8 cellular contexts compared by ENCODE assay signal in genomic region chr7:88169717-88170320, GRCh38.
DNase-seq lines count a peak whose midpoint lies in the region; ATAC-seq and TF ChIP-seq lines count a peak whose summit lies in the region.

No MANE protein-coding gene starts in this region.

- H3K27ac Mint-ChIP-seq in nephron progenitor cell, result no peak overlapping the region
- H3K27ac Mint-ChIP-seq in effector memory CD8-positive, alpha-beta T cell, result no peak overlapping the region

- TF ChIP-seq CTCF in cardiac fibroblast (IDR thresholded peaks at IDR 0.05; ENCODE audit: low read depth, low read length), result peak; percentile 55
- TF ChIP-seq CTCF in nephron progenitor cell (IDR thresholded peaks at IDR 0.05), result peak; percentile 60

- no peaks in the 10 kb centered on the region for H3K4me1 Mint-ChIP-seq in nephron progenitor cell
- no peaks in the 10 kb centered on the region for H3K4me1 Mint-ChIP-seq in effector memory CD8-positive, alpha-beta T cell (ENCODE audit: low read depth in 2 of 2)

- H3K27me3 Mint-ChIP-seq in nephron progenitor cell (ENCODE audit: low read depth, poor library complexity), result no peaks in the 10 kb centered on the region
- H3K27me3 Mint-ChIP-seq in effector memory CD8-positive, alpha-beta T cell, result no peaks in the 10 kb centered on the region

- ATAC-seq in GM18502 (IDR thresholded peaks at IDR 0.05; ENCODE audit: poor library complexity, unreplicated experiment), result peak; percentile 65
- ATAC-seq in effector memory CD8-positive, alpha-beta T cell (replicated peaks), result no peak

- no peaks in the 10 kb centered on the region for H3K36me3 Mint-ChIP-seq in nephron progenitor cell (ENCODE audit: low read depth)
- no peaks in the 10 kb centered on the region for H3K36me3 Mint-ChIP-seq in effector memory CD8-positive, alpha-beta T cell (ENCODE audit: insufficient read depth)

- DNase-seq in AG08396 (ENCODE audit: low spot score), result peak; percentile 6
- DNase-seq in NCI-H2081 (lab: John Stamatoyannopoulos, UW), result peak; percentile 1 to 42
- peak; percentile 31 to 36 for DNase-seq in cardiac fibroblast (ENCODE audit: low read depth in 2 of 2)
- DNase-seq in nephron progenitor cell, result no peak
- DNase-seq in activated CD4-positive, alpha-beta T cell treated with anti-CD3 and anti-CD28 coated beads, Interleukin-2, amount 50 U/mL, for 4 hours, result no peak
- no peak for DNase-seq in HCEC 1CT
- DNase-seq in effector memory CD8-positive, alpha-beta T cell, result no peak

- H3K9me3 Mint-ChIP-seq in nephron progenitor cell, result no peaks in the 10 kb centered on the region
- H3K9me3 Mint-ChIP-seq in effector memory CD8-positive, alpha-beta T cell, result no peaks in the 10 kb centered on the region

- H3K4me3 Mint-ChIP-seq in nephron progenitor cell, result no peak overlapping the region
- no peak overlapping the region for H3K4me3 Mint-ChIP-seq in effector memory CD8-positive, alpha-beta T cell

- H3K4me3 ChIP-seq in cardiac fibroblast (replicated peaks in 1 of 2; ENCODE audit: low read depth in 2 of 2, low read length in 2 of 2), result no peak overlapping the region

Comparison
In these comparisons a context has a peak if more than half of its experiments do, and no peak if none do; other contexts are left out.
1. DNase-seq: peak in AG08396 (single experiment), NCI-H2081 (2 of 2) and cardiac fibroblast (2 of 2); none in nephron progenitor cell (single experiment), activated CD4-positive, alpha-beta T cell treated with anti-CD3 and anti-CD28 coated beads, Interleukin-2, amount 50 U/mL, for 4 hours (0 of 2), HCEC 1CT (single experiment) and effector memory CD8-positive, alpha-beta T cell (0 of 3).